7 cellular contexts compared by ENCODE assay signal in genomic region chr7:137935849-137936508, GRCh38.
DNase-seq lines count a peak whose midpoint lies in the region; ATAC-seq and TF ChIP-seq lines count a peak whose summit lies in the region.

No MANE protein-coding gene starts in this region.

- ATAC-seq in GM21825 (IDR thresholded peaks at IDR 0.05; ENCODE audit: unreplicated experiment): peak; percentile 46

- peak; percentile 77 for DNase-seq in OCI-M1 (lab: John Stamatoyannopoulos, UW)
- DNase-seq in cardiac muscle cell (ENCODE audit: low read depth in 1 of 2, low spot score in 1 of 2): no peak
- DNase-seq in stomach: no peak
- DNase-seq in HT-29 (ENCODE audit: low spot score): no peak
- DNase-seq in NCI-H1092 treated with DMSO at 0.1 percent for 48 hours (lab: John Stamatoyannopoulos, UW): no peak
- no peak for DNase-seq in HCEC 1CT

- TF ChIP-seq EP300 in stomach (IDR thresholded peaks at IDR 0.05): no peak

- TF ChIP-seq CTCF in cardiac muscle cell (IDR thresholded peaks at IDR 0.05; ENCODE audit: low read depth, low read length): no peak
- TF ChIP-seq CTCF in stomach (IDR thresholded peaks at IDR 0.05): no peak

- H3K36me3 ChIP-seq in cardiac muscle cell: no peaks in the 10 kb centered on the region
- H3K36me3 ChIP-seq in stomach: no peaks in the 10 kb centered on the region

- H3K4me3 ChIP-seq in cardiac muscle cell: no peak overlapping the region
- H3K4me3 ChIP-seq in stomach: no peak overlapping the region

- H3K27ac ChIP-seq in cardiac muscle cell (peak overlapping the region; percentile 72), stomach (peak overlapping the region in 4 of 5 donors; percentile 8 to 84 (median 78))

- intact Hi-C loops in stomach (cut with DNase I; ENCODE audit: low total_unique reads): no loop called here

- H3K4me1 ChIP-seq in cardiac muscle cell (ENCODE audit: low read depth): peaks cover 54% of the 10 kb centered on the region
- peaks cover 60 to 83% (median 68%) of the 10 kb centered on the region in 4 donors for H3K4me1 ChIP-seq in stomach

- WGBS in stomach, 5 donors: 59 to 75% (median 69%) methylated on average over 8 of the region's 8 CpGs

- H3K27me3 ChIP-seq in cardiac muscle cell: no peaks in the 10 kb centered on the region
- H3K27me3 ChIP-seq in stomach: no peaks in the 10 kb centered on the region

- TF ChIP-seq POLR2A in stomach (IDR thresholded peaks at IDR 0.05): no peak

- H3K9me3 ChIP-seq in cardiac muscle cell (ENCODE audit: low read depth) (no peaks in the 10 kb centered on the region), stomach (no peaks in the 10 kb centered on the region)
